Comparison of ENCODE assay signal across 1 cellular context in the genomic region with DNA sequence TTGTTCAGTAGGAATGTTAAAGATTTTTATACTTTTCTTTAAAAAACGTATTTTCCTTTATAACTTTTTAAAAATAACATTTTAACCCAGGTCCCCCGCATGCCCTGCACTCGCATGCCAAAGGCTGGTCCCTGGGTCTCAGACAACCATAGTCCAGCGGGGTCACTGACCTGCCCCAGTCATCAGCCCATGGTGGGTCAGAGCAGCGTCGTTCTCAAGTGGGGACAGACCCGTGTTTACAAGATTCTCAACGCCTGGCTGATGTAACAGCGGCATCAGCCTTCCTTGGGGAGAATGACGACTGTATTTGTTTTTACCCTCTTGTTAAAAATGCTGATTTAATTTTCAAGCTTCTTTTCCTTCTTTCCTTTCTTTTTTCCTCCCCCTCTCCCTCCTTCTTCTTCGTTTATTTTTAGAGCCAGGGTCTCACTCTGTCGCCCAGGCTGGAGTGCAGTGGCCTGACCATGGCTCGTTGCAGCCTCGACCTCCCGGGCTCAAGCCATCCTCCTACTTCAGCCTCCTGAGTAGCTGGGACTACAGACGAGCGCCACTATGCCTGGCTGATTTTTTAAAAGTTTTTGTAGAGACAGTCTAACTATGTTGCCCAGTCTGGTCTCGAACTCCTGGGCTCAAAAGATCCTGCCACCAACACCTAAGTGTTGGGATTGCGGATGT.
TF ChIP-seq lines count a peak whose summit lies in the region.

No MANE protein-coding gene starts in this region.

TF ChIP-seq in GM23338, 12 proteins besides CTCF, POLR2A, EP300 and RAD21 (continued from another document):
- TF ChIP-seq, protein P1, sequence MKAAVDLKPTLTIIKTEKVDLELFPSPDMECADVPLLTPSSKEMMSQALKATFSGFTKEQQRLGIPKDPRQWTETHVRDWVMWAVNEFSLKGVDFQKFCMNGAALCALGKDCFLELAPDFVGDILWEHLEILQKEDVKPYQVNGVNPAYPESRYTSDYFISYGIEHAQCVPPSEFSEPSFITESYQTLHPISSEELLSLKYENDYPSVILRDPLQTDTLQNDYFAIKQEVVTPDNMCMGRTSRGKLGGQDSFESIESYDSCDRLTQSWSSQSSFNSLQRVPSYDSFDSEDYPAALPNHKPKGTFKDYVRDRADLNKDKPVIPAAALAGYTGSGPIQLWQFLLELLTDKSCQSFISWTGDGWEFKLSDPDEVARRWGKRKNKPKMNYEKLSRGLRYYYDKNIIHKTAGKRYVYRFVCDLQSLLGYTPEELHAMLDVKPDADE (IDR thresholded peaks at IDR 0.05), result no peak
